Comparison of ENCODE assay signal across 1 cellular context in genomic region chr12:123457980-123458779, GRCh38.
TF ChIP-seq lines count a peak whose summit lies in the region.

Gene SNRNP35, plus strand, starts transcription at chr12:123458139. Its CDS starts 7,402 bp downstream, at chr12:123465541.

TF ChIP-seq in H1, 55 proteins besides CTCF, POLR2A, EP300 and RAD21 (continued from another document):
- TF ChIP-seq TAF7 (optimal IDR thresholded peaks at IDR 0.05; ENCODE audit: borderline replicate concordance, low read depth, low read length) (peak; percentile 80), SIRT6 (IDR thresholded peaks at IDR 0.05; ENCODE audit: low read length) (no peak), YY1 (IDR thresholded peaks at IDR 0.05; ENCODE audit: low read depth, low read length) (peak; percentile 97), KDM4A (IDR thresholded peaks at IDR 0.05; ENCODE audit: low read depth, low read length, severe bottlenecking) (peak; percentile 69), BRCA1 (IDR thresholded peaks at IDR 0.05; ENCODE audit: low read depth, low read length) (no peak), EGR1 (IDR thresholded peaks at IDR 0.05; ENCODE audit: borderline replicate concordance, low read depth, low read length) (peak; percentile 62; the same call in 1 of the 2 replicates), SRF (IDR thresholded peaks at IDR 0.05; ENCODE audit: low read depth, low read length) (no peak), SP2 (IDR thresholded peaks at IDR 0.05; ENCODE audit: low read length) (no peak), CTBP2 (IDR thresholded peaks at IDR 0.05; ENCODE audit: borderline replicate concordance, insufficient read depth, insufficient read length, low read length) (no peak), MAX (IDR thresholded peaks at IDR 0.05) (peak; percentile 52), GABPA (IDR thresholded peaks at IDR 0.05; ENCODE audit: borderline replicate concordance, insufficient read depth, low read length) (no peak), NRF1 (IDR thresholded peaks at IDR 0.05; ENCODE audit: low read depth, low read length) (peak; percentile 68), RNF2 (IDR thresholded peaks at IDR 0.05; ENCODE audit: borderline replicate concordance, low read depth, low read length, missing control alignments, poor library complexity, severe bottlenecking) (no peak), SP1 (IDR thresholded peaks at IDR 0.05; ENCODE audit: low read depth, low read length) (no peak), SUZ12 (IDR thresholded peaks at IDR 0.05; ENCODE audit: low read length) (no peak), CHD2 (IDR thresholded peaks at IDR 0.05; ENCODE audit: low read length) (no peak), CBX8 (IDR thresholded peaks at IDR 0.05; ENCODE audit: borderline replicate concordance, low read depth, low read length) (no peak), KDM1A (IDR thresholded peaks at IDR 0.05; ENCODE audit: borderline replicate concordance, low read length) (no peak), SP4 (IDR thresholded peaks at IDR 0.05; ENCODE audit: low read length) (no peak), TEAD4 (IDR thresholded peaks at IDR 0.05; ENCODE audit: low read depth, low read length) (no peak), TBP (IDR thresholded peaks at IDR 0.05; ENCODE audit: low read depth, low read length) (peak; percentile 28; the same call in 1 of the 2 replicates), CHD7 (IDR thresholded peaks at IDR 0.05; ENCODE audit: insufficient replicate concordance, low read length) (no peak), ZNF274 (IDR thresholded peaks at IDR 0.05; ENCODE audit: borderline replicate concordance, extremely low read depth, low read length) (no peak)
